ENCODE assay signal across 1 cellular context in the genomic region with DNA sequence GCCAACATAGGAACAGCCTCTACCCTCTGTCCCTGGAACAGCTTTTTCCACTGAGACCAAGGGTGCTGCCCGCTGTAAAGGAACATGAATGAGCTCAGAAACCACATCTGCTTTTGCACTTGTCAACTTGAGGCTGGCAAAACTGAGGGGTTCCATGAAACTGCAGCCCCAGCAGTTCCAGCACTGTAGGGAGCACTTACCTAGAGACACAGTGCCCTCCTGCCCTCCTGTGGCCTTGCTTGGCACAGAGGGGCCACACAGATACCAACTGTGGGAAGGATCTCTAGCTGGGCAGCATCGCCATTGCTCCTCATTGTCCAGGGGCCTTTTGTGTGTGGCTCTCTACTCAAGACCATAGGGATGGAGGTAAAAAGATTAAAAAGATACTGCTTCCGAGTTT.
TF ChIP-seq lines count a peak whose summit lies in the region.

No MANE protein-coding gene starts in this region.

TF ChIP-seq in HCT116, 20 proteins besides CTCF, POLR2A, EP300 and RAD21:
- TF ChIP-seq SP1 (IDR thresholded peaks at IDR 0.05; ENCODE audit: low read depth): no peak
- no peak for TF ChIP-seq TCF7L2 (IDR thresholded peaks at IDR 0.05; ENCODE audit: borderline replicate concordance, extremely low read depth, insufficient read depth, insufficient read length)
- TF ChIP-seq YY1 (IDR thresholded peaks at IDR 0.05; ENCODE audit: extremely low read depth, insufficient replicate concordance, low read depth, low read length): no peak
- TF ChIP-seq, protein P1, sequence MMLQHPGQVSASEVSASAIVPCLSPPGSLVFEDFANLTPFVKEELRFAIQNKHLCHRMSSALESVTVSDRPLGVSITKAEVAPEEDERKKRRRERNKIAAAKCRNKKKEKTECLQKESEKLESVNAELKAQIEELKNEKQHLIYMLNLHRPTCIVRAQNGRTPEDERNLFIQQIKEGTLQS (IDR thresholded peaks at IDR 0.05): no peak
- no peak for TF ChIP-seq CBX3 (IDR thresholded peaks at IDR 0.05; ENCODE audit: low read depth)
- TF ChIP-seq ELF1 (IDR thresholded peaks at IDR 0.05; ENCODE audit: borderline replicate concordance, low read depth): no peak
